In genomic region chr21:42784276-42784675, GRCh38 we compare ENCODE assay signal across 9 cellular contexts.
DNase-seq lines count a peak whose midpoint lies in the region; ATAC-seq and FAIRE-seq lines count a peak whose summit lies in the region.
"Had no signal": no experiment of that assay in that cellular context is flagged by ENCODE, and none has a peak within 500 bp of the region (broad histone marks: within the 10 kb centered on the region; RNA-seq: fewer than 3 reads in every experiment).

No MANE protein-coding gene starts in this region.

- H3K4me1 Mint-ChIP-seq in activated CD4-positive, alpha-beta T cell treated with anti-CD3 and anti-CD28 coated beads, Interleukin-2, amount 10 ng/mL, durations not matched to agents 7 days and 5 days, result peaks cover 44% of the 10 kb centered on the region

- H3K27ac Mint-ChIP-seq in activated CD4-positive, alpha-beta T cell treated with anti-CD3 and anti-CD28 coated beads, Interleukin-2, amount 10 ng/mL, durations not matched to agents 7 days and 5 days, result peak overlapping the region; percentile 100

- peaks cover 2% of the 10 kb centered on the region for H3K36me3 Mint-ChIP-seq in activated CD4-positive, alpha-beta T cell treated with anti-CD3 and anti-CD28 coated beads, Interleukin-2, amount 10 ng/mL, durations not matched to agents 7 days and 5 days (ENCODE audit: low read depth)

- peak; percentile 11 for DNase-seq in activated CD4-positive, alpha-beta T cell treated with anti-CD3 and anti-CD28 coated beads, Interleukin-2, amount 10 ng/mL, durations not matched to agents 7 days and 5 days
- no peak for DNase-seq in activated CD4-positive, alpha-beta T cell treated with anti-CD3 and anti-CD28 coated beads for 1 hour
- no peak for DNase-seq in caudate nucleus (lab: John Stamatoyannopoulos, UW)
- DNase-seq in lung microvascular endothelial cell (ENCODE audit: low read depth in 2 of 2), result peak; percentile 16 to 72
- no peak for DNase-seq in HTR-8/SVneo (ENCODE audit: insufficient read length, low spot score)
- DNase-seq in NCI-H2029 (lab: John Stamatoyannopoulos, UW), result no peak

- ATAC-seq in GM19397 (IDR thresholded peaks at IDR 0.05; ENCODE audit: unreplicated experiment), result no peak

- peaks cover 4% of the 10 kb centered on the region for H3K9me3 Mint-ChIP-seq in activated CD4-positive, alpha-beta T cell treated with anti-CD3 and anti-CD28 coated beads, Interleukin-2, amount 10 ng/mL, durations not matched to agents 7 days and 5 days

- CTCF ChIA-PET in activated CD4-positive, alpha-beta T cell treated with anti-CD3 and anti-CD28 coated beads, Interleukin-2, amount 10 ng/mL, durations not matched to agents 7 days and 5 days (lab: Charles Lee), result interaction anchor here (0.6 kb wide), 1 partner anchor 63 kb away, joined by 3 read pairs; no protein-coding TSS in a partner anchor

- FAIRE-seq in HTR-8/SVneo (lab: Jason Lieb, UNC), result no peak
- FAIRE-seq: K562 had no signal

- H3K4me3 Mint-ChIP-seq in activated CD4-positive, alpha-beta T cell treated with anti-CD3 and anti-CD28 coated beads, Interleukin-2, amount 10 ng/mL, durations not matched to agents 7 days and 5 days, result peak overlapping the region; percentile 64

- peaks cover 29% of the 10 kb centered on the region for H3K27me3 Mint-ChIP-seq in activated CD4-positive, alpha-beta T cell treated with anti-CD3 and anti-CD28 coated beads, Interleukin-2, amount 10 ng/mL, durations not matched to agents 7 days and 5 days

- peak overlapping the region; percentile 70 for H3K27ac ChIP-seq in caudate nucleus (ENCODE audit: low read depth, low read length)
- H3K27ac ChIP-seq in temporal lobe (ENCODE audit: low read depth, low read length), result peak overlapping the region; percentile 69

- POLR2A ChIA-PET in activated CD4-positive, alpha-beta T cell treated with anti-CD3 and anti-CD28 coated beads, Interleukin-2, amount 10 ng/mL, durations not matched to agents 7 days and 5 days (lab: Charles Lee), result no interaction called here

Comparison
In these comparisons a context has a peak if more than half of its experiments do, and no peak if none do; other contexts are left out.
1. DNase-seq: peak in activated CD4-positive, alpha-beta T cell treated with anti-CD3 and anti-CD28 coated beads, Interleukin-2, amount 10 ng/mL, durations not matched to agents 7 days and 5 days (single experiment) and lung microvascular endothelial cell (2 of 2); none in activated CD4-positive, alpha-beta T cell treated with anti-CD3 and anti-CD28 coated beads for 1 hour (single experiment), caudate nucleus (0 of 61), HTR-8/SVneo (single experiment) and NCI-H2029 (single experiment).